16 cellular contexts compared by ENCODE assay signal in genomic region chr5:132815454-132815853, GRCh38. TPM values are rescaled to one million over a fixed set of nuclear protein-coding genes. Genes with fewer than 3 reads are reported as not detected.
DNase-seq lines count a peak whose midpoint lies in the region; ATAC-seq and TF ChIP-seq lines count a peak whose summit lies in the region.
"Had no signal": no experiment of that assay in that cellular context is flagged by ENCODE, and none has a peak within 500 bp of the region (broad histone marks: within the 10 kb centered on the region; RNA-seq: fewer than 3 reads in every experiment).

No MANE protein-coding gene starts in this region.

- DNase-seq in ELR (ENCODE audit: low read depth) (peak; percentile 42), RWPE2 (ENCODE audit: low spot score) (no peak), osteocyte (ENCODE audit: extremely low spot score, unreplicated experiment) (no peak), retina (no peak), NCI-H2081 treated with DMSO at 0.1 percent for 48 hours (lab: John Stamatoyannopoulos, UW) (no peak)
- no peak for DNase-seq in effector memory CD8-positive, alpha-beta T cell
- DNase-seq: activated CD8-positive, alpha-beta memory T cell treated with anti-CD3 and anti-CD28 coated beads, Interleukin-2, amount 50 U/mL, for 4 hours; amygdala; COR-L47; endodermal cell; heart right ventricle; left ventricle myocardium inferior; NCI-H1436 treated with DMSO at 0.1 percent for 48 hours had no signal

- peaks cover 4% of the 10 kb centered on the region for H3K4me1 ChIP-seq in RWPE2 (ENCODE audit: insufficient read depth, poor library complexity, severe bottlenecking)

- H3K4me1 Mint-ChIP-seq in effector memory CD8-positive, alpha-beta T cell (ENCODE audit: low read depth in 2 of 2): peaks cover 8 to 12% of the 10 kb centered on the region in 2 donors
- peaks cover 19% of the 10 kb centered on the region for H3K4me1 Mint-ChIP-seq in osteocyte (ENCODE audit: unreplicated experiment)

- H3K9me3 Mint-ChIP-seq in effector memory CD8-positive, alpha-beta T cell: no peaks in the 10 kb centered on the region
- no peaks in the 10 kb centered on the region for H3K9me3 Mint-ChIP-seq in osteocyte (ENCODE audit: unreplicated experiment)
- H3K9me3 Mint-ChIP-seq: natural killer cell treated with Interleukin-12 subunit alpha and Interleukin-12 subunit beta and Interleukin-15 and Interleukin-18, amount 100 ng/mL, for 72 hours had no signal

- H3K4me3 Mint-ChIP-seq in effector memory CD8-positive, alpha-beta T cell: peak overlapping the region; percentile 40 to 66
- H3K4me3 Mint-ChIP-seq in osteocyte (ENCODE audit: unreplicated experiment): peak overlapping the region; percentile 22
- H3K4me3 Mint-ChIP-seq: endodermal cell had no signal

- H3K27me3 ChIP-seq in RWPE2 (ENCODE audit: insufficient read depth, poor library complexity, severe bottlenecking): no peaks in the 10 kb centered on the region

- peaks cover 30 to 45% of the 10 kb centered on the region in 2 donors for H3K27me3 Mint-ChIP-seq in effector memory CD8-positive, alpha-beta T cell
- peaks cover 27% of the 10 kb centered on the region for H3K27me3 Mint-ChIP-seq in osteocyte (ENCODE audit: unreplicated experiment)

- H3K27ac ChIP-seq in RWPE2 (ENCODE audit: poor library complexity, severe bottlenecking): no peak overlapping the region
- H3K27ac ChIP-seq: heart right ventricle, left ventricle myocardium inferior, skin epidermis had no signal

- no peak overlapping the region for H3K4me3 ChIP-seq in RWPE2 (ENCODE audit: severe bottlenecking)
- H3K4me3 ChIP-seq: heart right ventricle, left ventricle myocardium inferior, skin epidermis had no signal

- no peaks in the 10 kb centered on the region for H3K36me3 ChIP-seq in RWPE2 (ENCODE audit: low read depth)
- H3K36me3 ChIP-seq: heart right ventricle, left ventricle myocardium inferior had no signal

- no peaks in the 10 kb centered on the region for H3K36me3 Mint-ChIP-seq in effector memory CD8-positive, alpha-beta T cell (ENCODE audit: insufficient read depth)
- H3K36me3 Mint-ChIP-seq in osteocyte (ENCODE audit: unreplicated experiment): no peaks in the 10 kb centered on the region
- H3K36me3 Mint-ChIP-seq: natural killer cell treated with Interleukin-12 subunit alpha and Interleukin-12 subunit beta and Interleukin-15 and Interleukin-18, amount 100 ng/mL, for 72 hours had no signal

- no peak for TF ChIP-seq CTCF in RWPE2 (IDR thresholded peaks at IDR 0.05; ENCODE audit: poor library complexity, severe bottlenecking)
- no peak for TF ChIP-seq CTCF in osteocyte (IDR thresholded peaks at IDR 0.05)

- no peaks in the 10 kb centered on the region for H3K9me3 ChIP-seq in RWPE2 (ENCODE audit: severe bottlenecking)
- H3K9me3 ChIP-seq: heart right ventricle, left ventricle myocardium inferior had no signal

- ATAC-seq in RWPE2 (ENCODE audit: low read depth) (peak; percentile 56), GM18517 (IDR thresholded peaks at IDR 0.05; ENCODE audit: unreplicated experiment) (no peak)
- no peak for ATAC-seq in effector memory CD8-positive, alpha-beta T cell (replicated peaks)
- ATAC-seq: natural killer cell treated with Interleukin-12 subunit alpha and Interleukin-12 subunit beta and Interleukin-15 and Interleukin-18, amount 100 ng/mL, for 72 hours had no signal

- no peak overlapping the region for H3K27ac Mint-ChIP-seq in effector memory CD8-positive, alpha-beta T cell
- no peak overlapping the region for H3K27ac Mint-ChIP-seq in osteocyte (ENCODE audit: unreplicated experiment)
- H3K27ac Mint-ChIP-seq: endodermal cell; natural killer cell treated with Interleukin-12 subunit alpha and Interleukin-12 subunit beta and Interleukin-15 and Interleukin-18, amount 100 ng/mL, for 72 hours had no signal

RNA-seq across cellular contexts. Expression of gene SOWAHA, which starts 2.4 kb away (rescaled TPM):
- total RNA-seq in osteocyte: not detected in 2 replicates
- total RNA-seq: left ventricle myocardium inferior; natural killer cell treated with Interleukin-12 subunit alpha and Interleukin-12 subunit beta and Interleukin-15 and Interleukin-18, amount 100 ng/mL, for 72 hours had no signal

RNA-seq across cellular contexts. Expression of gene SHROOM1, which starts 15.0 kb away (rescaled TPM):
- total RNA-seq in osteocyte: 3.2 and 4.5 TPM in 2 replicates

RNA-seq across cellular contexts. Expression of gene SEPTIN8, which starts 38.4 kb away (rescaled TPM):
- total RNA-seq in osteocyte: 57.9 and 60.2 TPM in 2 replicates

RNA-seq across cellular contexts. Expression of gene GDF9, which starts 50.8 kb away (rescaled TPM):
- 0.30 and 0.50 TPM in 2 replicates for total RNA-seq in osteocyte

RNA-seq across cellular contexts. Expression of gene UQCRQ, which starts 51.0 kb away (rescaled TPM):
- 371 and 387 TPM in 2 replicates for total RNA-seq in osteocyte
